10 cellular contexts compared by ENCODE assay signal in the genomic region with DNA sequence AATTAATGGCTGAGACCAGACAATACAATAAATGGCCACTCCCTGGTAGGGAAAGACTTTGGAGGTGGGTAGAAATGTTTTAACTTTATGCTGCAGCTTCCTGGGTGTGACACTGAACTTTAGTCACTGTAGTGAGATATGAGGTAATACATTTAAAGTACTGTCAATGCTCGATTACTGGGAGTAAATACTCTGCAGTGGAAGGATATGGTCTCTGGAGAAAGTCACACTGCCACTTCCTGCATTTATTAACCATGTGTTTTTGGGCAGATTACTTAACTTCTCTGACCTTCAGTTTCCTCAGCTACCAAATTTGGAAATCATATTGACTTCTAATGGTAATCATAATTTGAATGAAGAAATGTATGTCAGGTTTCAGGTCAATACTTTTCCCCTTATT.
A peak's percentile ranks its signal among the peaks of the same experiment; 100 is the strongest.
DNase-seq lines count a peak whose midpoint lies in the region; ATAC-seq and TF ChIP-seq lines count a peak whose summit lies in the region.
"Had no signal": no experiment of that assay in that cellular context is flagged by ENCODE, and none has a peak within 500 bp of the region (broad histone marks: within the 10 kb centered on the region; RNA-seq: fewer than 3 reads in every experiment).

No MANE protein-coding gene starts in this region.

- H3K4me1 ChIP-seq in neutrophil (ENCODE audit: control insufficient read depth in 1 of 2, insufficient read depth in 1 of 2, low read depth in 1 of 2, low read length in 1 of 2), result peaks cover 24 to 47% of the 10 kb centered on the region in 2 experiments
- H3K4me1 ChIP-seq in smooth muscle cell (ENCODE audit: low read depth), result no peaks in the 10 kb centered on the region

- DNase-seq in H4 (ENCODE audit: low spot score) (peak; percentile 4), OCI-M1 (lab: John Stamatoyannopoulos, UW) (peak; percentile 45), epithelial cell of prostate (ENCODE audit: low read depth, low spot score) (no peak), glomerular visceral epithelial cell (ENCODE audit: extremely low spot score) (no peak), smooth muscle cell (lab: John Stamatoyannopoulos, UW; ENCODE audit: unreplicated experiment) (no peak)
- DNase-seq: NCI-H446 treated with DMSO at 0.1 percent for 48 hours, occipital lobe, thyroid gland had no signal

- WGBS in smooth muscle cell (ENCODE audit: low lambda C conversion rate), result 24% methylated on average over 1 of the region's 1 CpG

- no peak overlapping the region for H2AFZ ChIP-seq in smooth muscle cell (ENCODE audit: low read depth)

- no peaks in the 10 kb centered on the region for H3K79me2 ChIP-seq in smooth muscle cell (ENCODE audit: low read depth)

- peaks cover 6% of the 10 kb centered on the region for H3F3A ChIP-seq in smooth muscle cell (ENCODE audit: low read depth)

- no peak for ATAC-seq in GM19455 (IDR thresholded peaks at IDR 0.05; ENCODE audit: unreplicated experiment)

- H4K20me1 ChIP-seq in smooth muscle cell (ENCODE audit: low read depth), result no peaks in the 10 kb centered on the region

- no peaks in the 10 kb centered on the region for H3K27me3 ChIP-seq in neutrophil
- no peaks in the 10 kb centered on the region for H3K27me3 ChIP-seq in smooth muscle cell (ENCODE audit: low read depth)
- H3K27me3 ChIP-seq: thyroid gland had no signal

- H3K4me3 ChIP-seq in neutrophil (ENCODE audit: low read depth in 1 of 2, low read length in 1 of 2) (no peak overlapping the region), smooth muscle cell (no peak overlapping the region)
- H3K4me3 ChIP-seq: thyroid gland had no signal

- no peak overlapping the region for H3K9ac ChIP-seq in smooth muscle cell (ENCODE audit: low read depth)

- H3K27ac ChIP-seq in epithelial cell of prostate, result peak overlapping the region; percentile 88
- peak overlapping the region; percentile 76 for H3K27ac ChIP-seq in neutrophil
- H3K27ac ChIP-seq in smooth muscle cell (ENCODE audit: low read depth), result no peak overlapping the region
- H3K27ac ChIP-seq: thyroid gland had no signal

- H3K9me3 ChIP-seq in neutrophil (no peaks in the 10 kb centered on the region), smooth muscle cell (replicated peaks; ENCODE audit: low read depth) (no peaks in the 10 kb centered on the region)
- H3K9me3 ChIP-seq: thyroid gland had no signal

- no peak overlapping the region for H3K4me2 ChIP-seq in smooth muscle cell

- no peak for TF ChIP-seq CTCF in neutrophil (IDR thresholded peaks at IDR 0.05)
- no peak for TF ChIP-seq CTCF in smooth muscle cell (IDR thresholded peaks at IDR 0.05; ENCODE audit: borderline replicate concordance, insufficient read depth, poor library complexity, severe bottlenecking)

- H3K36me3 ChIP-seq in neutrophil (no peaks in the 10 kb centered on the region), smooth muscle cell (ENCODE audit: low read depth) (no peaks in the 10 kb centered on the region)
- H3K36me3 ChIP-seq: thyroid gland had no signal

Comparison
In these comparisons a context has a peak if more than half of its experiments do, and no peak if none do; other contexts are left out.
1. DNase-seq: peak in H4 (single experiment) and OCI-M1 (single experiment); none in epithelial cell of prostate (single experiment), glomerular visceral epithelial cell (single experiment) and smooth muscle cell (single experiment).